Comparison of ENCODE assay signal across 1 cellular context in genomic region chr2:230907361-230908093, GRCh38.
TF ChIP-seq lines count a peak whose summit lies in the region.

No MANE protein-coding gene starts in this region.

TF ChIP-seq in H1, 55 proteins besides CTCF, POLR2A, EP300 and RAD21:
- TF ChIP-seq TAF7 (optimal IDR thresholded peaks at IDR 0.05; ENCODE audit: borderline replicate concordance, low read depth, low read length) (no peak), HDAC6 (IDR thresholded peaks at IDR 0.05; ENCODE audit: low read depth, low read length) (no peak), SIN3A (conservative IDR thresholded peaks at IDR 0.05 in 1 of 2, IDR thresholded peaks at IDR 0.05 in 1 of 2; ENCODE audit: low read depth in 1 of 2, low read length in 2 of 2) (no peak), ASH2L (IDR thresholded peaks at IDR 0.05; ENCODE audit: low read length) (no peak), CBX8 (IDR thresholded peaks at IDR 0.05; ENCODE audit: borderline replicate concordance, low read depth, low read length) (no peak), RFX5 (IDR thresholded peaks at IDR 0.05; ENCODE audit: borderline replicate concordance, low read depth, low read length) (no peak), CHD1 (IDR thresholded peaks at IDR 0.05; ENCODE audit: low read depth, low read length) (no peak), SRF (IDR thresholded peaks at IDR 0.05; ENCODE audit: low read depth, low read length) (no peak), SUZ12 (IDR thresholded peaks at IDR 0.05; ENCODE audit: low read length) (no peak), NANOG (IDR thresholded peaks at IDR 0.05; ENCODE audit: insufficient read depth, low read depth, low read length, poor library complexity, severe bottlenecking) (no peak)
